Comparison of ENCODE assay signal across 12 cellular contexts in genomic region chr3:38579146-38579545, GRCh38.
DNase-seq lines count a peak whose midpoint lies in the region; ATAC-seq, FAIRE-seq and TF ChIP-seq lines count a peak whose summit lies in the region.
"Had no signal": no experiment of that assay in that cellular context is flagged by ENCODE, and none has a peak within 500 bp of the region (broad histone marks: within the 10 kb centered on the region; RNA-seq: fewer than 3 reads in every experiment).

No MANE protein-coding gene starts in this region.

- no peaks in the 10 kb centered on the region for H3K4me1 ChIP-seq in adipocyte (ENCODE audit: control insufficient read depth, insufficient read depth, low read length)

- no peak for TF ChIP-seq CTCF in natural killer cell (IDR thresholded peaks at IDR 0.05)
- no peak for TF ChIP-seq CTCF in D721Med (IDR thresholded peaks at IDR 0.05; ENCODE audit: insufficient read depth, missing control alignments)

- ATAC-seq in natural killer cell (no peak), GM19397 (IDR thresholded peaks at IDR 0.05; ENCODE audit: unreplicated experiment) (no peak)
- ATAC-seq in natural killer cell treated with Interleukin-12 subunit alpha and Interleukin-12 subunit beta and Interleukin-15 and Interleukin-18, amount 100 ng/mL, for 72 hours, result no peak
- ATAC-seq: Panc1 had no signal

- H3K9me3 ChIP-seq in adipocyte (ENCODE audit: control insufficient read depth, low read length), result no peaks in the 10 kb centered on the region

- H3K9me3 Mint-ChIP-seq in natural killer cell, result no peaks in the 10 kb centered on the region
- H3K9me3 Mint-ChIP-seq in natural killer cell treated with Interleukin-12 subunit alpha and Interleukin-12 subunit beta and Interleukin-15 and Interleukin-18, amount 100 ng/mL, for 72 hours, result no peaks in the 10 kb centered on the region

- intact Hi-C loops in natural killer cell (cut with micrococcal nuclease), result no loop called here

- H3K4me1 Mint-ChIP-seq in natural killer cell, result no peaks in the 10 kb centered on the region
- H3K4me1 Mint-ChIP-seq in natural killer cell treated with Interleukin-12 subunit alpha and Interleukin-12 subunit beta and Interleukin-15 and Interleukin-18, amount 100 ng/mL, for 72 hours (ENCODE audit: low read depth in 2 of 2), result no peaks in the 10 kb centered on the region

- no peak overlapping the region for H3K27ac Mint-ChIP-seq in natural killer cell
- H3K27ac Mint-ChIP-seq in natural killer cell treated with Interleukin-12 subunit alpha and Interleukin-12 subunit beta and Interleukin-15 and Interleukin-18, amount 100 ng/mL, for 72 hours, result no peak overlapping the region

- H3K4me3 Mint-ChIP-seq in natural killer cell, result no peak overlapping the region
- H3K4me3 Mint-ChIP-seq in natural killer cell treated with Interleukin-12 subunit alpha and Interleukin-12 subunit beta and Interleukin-15 and Interleukin-18, amount 100 ng/mL, for 72 hours, result no peak overlapping the region

- no peaks in the 10 kb centered on the region for H3K36me3 ChIP-seq in adipocyte (ENCODE audit: control insufficient read depth, insufficient read depth, low read length, severe bottlenecking)

- FAIRE-seq in urothelium cell line (lab: Jason Lieb, UNC), result no peak
- no peak for FAIRE-seq in D721Med (lab: Jason Lieb, UNC)

- H3K9ac ChIP-seq in adipocyte (ENCODE audit: low read length), result no peak overlapping the region

- peaks cover 25% of the 10 kb centered on the region for H3K27me3 ChIP-seq in adipocyte (replicated peaks; ENCODE audit: control insufficient read depth, insufficient read depth, low read length)

- no peaks in the 10 kb centered on the region for H3K36me3 Mint-ChIP-seq in natural killer cell
- no peaks in the 10 kb centered on the region for H3K36me3 Mint-ChIP-seq in natural killer cell treated with Interleukin-12 subunit alpha and Interleukin-12 subunit beta and Interleukin-15 and Interleukin-18, amount 100 ng/mL, for 72 hours

- H3K27me3 Mint-ChIP-seq in natural killer cell (ENCODE audit: low read depth in 2 of 2), result no peaks in the 10 kb centered on the region
- peaks cover 0 to 3% of the 10 kb centered on the region in 2 donors for H3K27me3 Mint-ChIP-seq in natural killer cell treated with Interleukin-12 subunit alpha and Interleukin-12 subunit beta and Interleukin-15 and Interleukin-18, amount 100 ng/mL, for 72 hours

- no peak overlapping the region for H3K4me3 ChIP-seq in adipocyte (ENCODE audit: low read length)

- DNase-seq in natural killer cell (peak; percentile 1), adipocyte (ENCODE audit: low read depth) (peak; percentile 11), iPS DF 19.7 (ENCODE audit: low read depth, low spot score) (peak; percentile 20), urothelium cell line (ENCODE audit: low spot score) (peak; percentile 49), D721Med (ENCODE audit: insufficient read length, low spot score) (no peak), NCI-H510A treated with DMSO at 0.1 percent for 48 hours (lab: John Stamatoyannopoulos, UW) (no peak)
- DNase-seq in natural killer cell treated with Interleukin-12 subunit alpha and Interleukin-12 subunit beta and Interleukin-15 and Interleukin-18, amount 100 ng/mL, for 72 hours (ENCODE audit: low spot score), result no peak
- DNase-seq: activated CD4-positive, CD25-positive, alpha-beta regulatory T cell; C1 segment of cervical spinal cord; MM.1S had no signal

Comparison
In these comparisons a context has a peak if more than half of its experiments do, and no peak if none do; other contexts are left out.
1. DNase-seq: peak in natural killer cell (single experiment), adipocyte (single experiment), iPS DF 19.7 (single experiment) and urothelium cell line (single experiment); none in natural killer cell treated with Interleukin-12 subunit alpha and Interleukin-12 subunit beta and Interleukin-15 and Interleukin-18, amount 100 ng/mL, for 72 hours (single experiment), D721Med (single experiment) and NCI-H510A treated with DMSO at 0.1 percent for 48 hours (single experiment).